17 cellular contexts compared by ENCODE assay signal in genomic region chr11:19933801-19934488, GRCh38.
"Had no signal": no experiment of that assay in that cellular context is flagged by ENCODE, and none has a peak within 500 bp of the region (broad histone marks: within the 10 kb centered on the region; RNA-seq: fewer than 3 reads in every experiment).

No MANE protein-coding gene starts in this region.

- H3K27ac ChIP-seq: epithelial cell of prostate, VCaP had no signal

- DNase-seq: activated CD4-positive, alpha-beta T cell treated with anti-CD3 and anti-CD28 coated beads for 4 hours; activated CD8-positive, alpha-beta memory T cell treated with anti-CD3 and anti-CD28 coated beads, Interleukin-2, amount 50 U/mL, for 4 hours; activated CD8-positive, alpha-beta T cell treated with anti-CD3 and anti-CD28 coated beads for 36 hours; activated gamma-delta T cell; activated naive CD8-positive, alpha-beta T cell treated with anti-CD3 and anti-CD28 coated beads for 36 hours; activated T-cell treated with anti-CD3 and anti-CD28 coated beads, Interleukin-2, amount 50 U/mL, for 48 hours; cerebellar nuclear complex; effector memory CD8-positive, alpha-beta T cell; naive B cell; retina; stimulated activated CD4-positive, alpha-beta T cell treated with anti-CD3 and anti-CD28 coated beads, Interleukin-15, amount 100 ng/mL, for 24 hours; stimulated activated CD4-positive, alpha-beta T cell treated with anti-CD3 and anti-CD28 coated beads, Interleukin-4, amount 100 ng/mL, for 1 hour; stimulated activated naive CD4-positive, alpha-beta T cell had no signal

- H3K9me3 Mint-ChIP-seq: activated CD8-positive, alpha-beta T cell treated with anti-CD3 and anti-CD28 coated beads for 36 hours; activated naive CD8-positive, alpha-beta T cell treated with anti-CD3 and anti-CD28 coated beads for 36 hours; effector memory CD8-positive, alpha-beta T cell; naive B cell; T-helper 1 cell treated with Interleukin-12 subunit alpha and Interleukin-12 subunit beta and Interleukin-4 antibody, amounts not matched to agents 30 μg/mL and 1 μg/mL, for 36 hours; type B pancreatic cell had no signal

- H3K4me1 Mint-ChIP-seq: activated naive CD8-positive, alpha-beta T cell treated with anti-CD3 and anti-CD28 coated beads for 36 hours had no signal

- H3K27me3 Mint-ChIP-seq: activated naive CD8-positive, alpha-beta T cell treated with anti-CD3 and anti-CD28 coated beads for 36 hours; type B pancreatic cell had no signal

- H3K4me3 Mint-ChIP-seq: activated CD8-positive, alpha-beta T cell treated with anti-CD3 and anti-CD28 coated beads for 36 hours; activated naive CD8-positive, alpha-beta T cell treated with anti-CD3 and anti-CD28 coated beads for 36 hours; effector memory CD8-positive, alpha-beta T cell; naive B cell; T-helper 1 cell treated with Interleukin-12 subunit alpha and Interleukin-12 subunit beta and Interleukin-4 antibody, amounts not matched to agents 30 μg/mL and 1 μg/mL, for 36 hours; type B pancreatic cell had no signal

- H3K36me3 Mint-ChIP-seq: activated naive CD8-positive, alpha-beta T cell treated with anti-CD3 and anti-CD28 coated beads for 36 hours; naive B cell had no signal

- ATAC-seq: activated CD8-positive, alpha-beta T cell treated with anti-CD3 and anti-CD28 coated beads for 36 hours; effector memory CD8-positive, alpha-beta T cell had no signal

- H3K27ac Mint-ChIP-seq: activated CD8-positive, alpha-beta T cell treated with anti-CD3 and anti-CD28 coated beads for 36 hours; activated naive CD8-positive, alpha-beta T cell treated with anti-CD3 and anti-CD28 coated beads for 36 hours; effector memory CD8-positive, alpha-beta T cell; T-helper 1 cell treated with Interleukin-12 subunit alpha and Interleukin-12 subunit beta and Interleukin-4 antibody, amounts not matched to agents 30 μg/mL and 1 μg/mL, for 36 hours; type B pancreatic cell had no signal
